19 cellular contexts compared by ENCODE assay signal in genomic region chr10:94052901-94053638, GRCh38.
"Had no signal": no experiment of that assay in that cellular context is flagged by ENCODE, and none has a peak within 500 bp of the region (broad histone marks: within the 10 kb centered on the region; RNA-seq: fewer than 3 reads in every experiment).

No MANE protein-coding gene starts in this region.

- H3K4me3 Mint-ChIP-seq: activated CD4-positive, alpha-beta T cell treated with anti-CD3 and anti-CD28 coated beads, Interleukin-2, amount 10 ng/mL, durations not matched to agents 7 days and 5 days; activated T-helper 17 cell treated with anti-CD3 and anti-CD28 coated beads, Interleukin-2, amount 50 U/mL, for 72 hours; nephron progenitor cell; stimulated activated naive CD8-positive, alpha-beta T cell treated with anti-CD3 and anti-CD28 coated beads, Interleukin-15, amount 100 ng/mL, for 72 hours; T-helper 1 cell treated with Interleukin-12 subunit alpha and Interleukin-12 subunit beta and Interleukin-4 antibody, amounts not matched to agents 30 μg/mL and 1 μg/mL, for 36 hours; WTC11 had no signal

- H3K36me3 Mint-ChIP-seq: WTC11 had no signal

- H3K4me3 ChIP-seq: esophagus muscularis mucosa, heart right ventricle, left lung, tibial artery, uterus had no signal

- H3K9me3 Mint-ChIP-seq: activated CD4-positive, alpha-beta T cell treated with anti-CD3 and anti-CD28 coated beads, Interleukin-2, amount 10 ng/mL, durations not matched to agents 7 days and 5 days; activated T-helper 17 cell treated with anti-CD3 and anti-CD28 coated beads, Interleukin-2, amount 50 U/mL, for 72 hours; nephron progenitor cell; stimulated activated naive CD8-positive, alpha-beta T cell treated with anti-CD3 and anti-CD28 coated beads, Interleukin-15, amount 100 ng/mL, for 72 hours; T-helper 1 cell treated with Interleukin-12 subunit alpha and Interleukin-12 subunit beta and Interleukin-4 antibody, amounts not matched to agents 30 μg/mL and 1 μg/mL, for 36 hours; WTC11 had no signal

- H3K27me3 ChIP-seq: brain microvascular endothelial cell, esophagus muscularis mucosa, heart right ventricle, left lung, tibial artery, uterus had no signal

- H3K27me3 Mint-ChIP-seq: activated T-helper 17 cell treated with anti-CD3 and anti-CD28 coated beads, Interleukin-2, amount 50 U/mL, for 72 hours; stimulated activated naive CD8-positive, alpha-beta T cell treated with anti-CD3 and anti-CD28 coated beads, Interleukin-15, amount 100 ng/mL, for 72 hours had no signal

- H3K27ac Mint-ChIP-seq: activated CD4-positive, alpha-beta T cell treated with anti-CD3 and anti-CD28 coated beads, Interleukin-2, amount 10 ng/mL, durations not matched to agents 7 days and 5 days; activated T-helper 17 cell treated with anti-CD3 and anti-CD28 coated beads, Interleukin-2, amount 50 U/mL, for 72 hours; nephron progenitor cell; stimulated activated naive CD8-positive, alpha-beta T cell treated with anti-CD3 and anti-CD28 coated beads, Interleukin-15, amount 100 ng/mL, for 72 hours; T-helper 1 cell treated with Interleukin-12 subunit alpha and Interleukin-12 subunit beta and Interleukin-4 antibody, amounts not matched to agents 30 μg/mL and 1 μg/mL, for 36 hours; WTC11 had no signal

- H3K9me3 ChIP-seq: esophagus muscularis mucosa, heart right ventricle, left lung, tibial artery had no signal

- H3K4me1 ChIP-seq: left lung had no signal

- DNase-seq: activated CD4-positive, alpha-beta T cell treated with anti-CD3 and anti-CD28 coated beads, Interleukin-2, amount 10 ng/mL, durations not matched to agents 7 days and 5 days; activated CD8-positive, alpha-beta memory T cell treated with anti-CD3 and anti-CD28 coated beads for 24 hours; activated naive CD4-positive, alpha-beta T cell treated with anti-CD3 and anti-CD28 coated beads, Interleukin-2, amount 50 U/mL, for 16 hours; brain microvascular endothelial cell; dermis blood vessel endothelial cell; heart right ventricle; islet precursor cell; left lung; nephron progenitor cell; stimulated activated CD4-positive, alpha-beta T cell treated with anti-CD3 and anti-CD28 coated beads, Interleukin-15, amount 100 ng/mL, for 24 hours; stimulated activated CD4-positive, alpha-beta T cell treated with anti-CD3 and anti-CD28 coated beads, Interleukin-4, amount 100 ng/mL, for 24 hours; stimulated activated naive CD8-positive, alpha-beta T cell treated with anti-CD3 and anti-CD28 coated beads, Interleukin-15, amount 100 ng/mL, for 72 hours; tibial artery; uterus had no signal

- ATAC-seq: activated T-helper 17 cell treated with anti-CD3 and anti-CD28 coated beads, Interleukin-2, amount 50 U/mL, for 72 hours; heart right ventricle; left lung; stimulated activated naive CD8-positive, alpha-beta T cell treated with anti-CD3 and anti-CD28 coated beads, Interleukin-15, amount 100 ng/mL, for 72 hours; WTC11 had no signal

- H3K36me3 ChIP-seq: brain microvascular endothelial cell, esophagus muscularis mucosa, heart right ventricle, left lung, tibial artery, uterus had no signal

- FAIRE-seq: frontal cortex had no signal

- H3K4me1 Mint-ChIP-seq: activated CD4-positive, alpha-beta T cell treated with anti-CD3 and anti-CD28 coated beads, Interleukin-2, amount 10 ng/mL, durations not matched to agents 7 days and 5 days; activated T-helper 17 cell treated with anti-CD3 and anti-CD28 coated beads, Interleukin-2, amount 50 U/mL, for 72 hours; nephron progenitor cell; stimulated activated naive CD8-positive, alpha-beta T cell treated with anti-CD3 and anti-CD28 coated beads, Interleukin-15, amount 100 ng/mL, for 72 hours had no signal

- H3K27ac ChIP-seq: brain microvascular endothelial cell, esophagus muscularis mucosa, heart right ventricle, left lung, tibial artery had no signal
